In the genomic region with DNA sequence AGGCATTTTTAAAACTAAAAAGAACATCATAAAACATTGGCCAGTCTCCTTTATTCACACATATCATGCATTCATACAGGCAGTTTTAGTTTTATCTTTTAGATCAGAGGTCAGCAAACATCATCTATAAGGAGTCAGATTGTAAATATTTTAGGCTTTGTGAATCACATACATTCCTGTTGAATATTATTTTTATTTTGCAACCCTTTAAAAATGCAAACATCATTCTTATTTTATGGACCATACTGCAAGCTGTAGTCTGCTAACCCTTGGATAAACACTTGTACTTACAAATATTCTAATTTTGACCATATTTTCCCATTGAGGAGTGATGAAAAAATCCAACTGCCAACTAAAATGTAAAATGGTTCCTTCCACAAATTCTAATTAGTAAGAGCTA, we compare ENCODE assay signal across 30 cellular contexts.
"Had no signal": no experiment of that assay in that cellular context is flagged by ENCODE, and none has a peak within 500 bp of the region (broad histone marks: within the 10 kb centered on the region; RNA-seq: fewer than 3 reads in every experiment).

No MANE protein-coding gene starts in this region.

- H3K4me3 Mint-ChIP-seq: activated B cell treated with CpG ODN at 0.5 μM for 24 hours; activated CD4-positive, alpha-beta memory T cell treated with anti-CD3 and anti-CD28 coated beads for 36 hours; activated CD8-positive, alpha-beta memory T cell treated with anti-CD3 and anti-CD28 coated beads, Interleukin-2, amount 10 ng/mL, durations not matched to agents 7 days and 5 days; activated CD8-positive, alpha-beta T cell treated with anti-CD3 and anti-CD28 coated beads, Interleukin-2, amount 10 ng/mL, durations not matched to agents 7 days and 5 days; activated naive CD4-positive, alpha-beta T cell treated with anti-CD3 and anti-CD28 coated beads for 36 hours; activated naive CD4-positive, alpha-beta T cell treated with anti-CD3 and anti-CD28 coated beads, Interleukin-2, amount 50 U/mL, for 24 hours; activated naive CD8-positive, alpha-beta T cell treated with anti-CD3 and anti-CD28 coated beads for 36 hours; activated naive CD8-positive, alpha-beta T cell treated with anti-CD3 and anti-CD28 coated beads, Interleukin-2, amount 50 U/mL, for 24 hours; activated T-helper 1 cell treated with anti-CD3 and anti-CD28 coated beads, Interleukin-12 subunit alpha, Interleukin-12 subunit beta, Interleukin-2, Interleukin-4 antibody, amounts not matched to agents 30 ng/mL and 10 ng/mL and 1 ng/mL, durations not matched to agents 14 hours and 24 hours and 36 hours had no signal

- H3K4me1 Mint-ChIP-seq: activated B cell treated with CpG ODN at 0.5 μM for 24 hours; activated naive CD4-positive, alpha-beta T cell treated with anti-CD3 and anti-CD28 coated beads, Interleukin-2, amount 50 U/mL, for 24 hours; activated naive CD8-positive, alpha-beta T cell treated with anti-CD3 and anti-CD28 coated beads for 36 hours had no signal

- DNase-seq: activated B cell treated with CpG ODN at 0.5 μM for 24 hours; activated CD4-positive, alpha-beta memory T cell treated with anti-CD3 and anti-CD28 coated beads for 36 hours; activated CD4-positive, alpha-beta T cell treated with anti-CD3 and anti-CD28 coated beads for 48 hours; activated CD4-positive, alpha-beta T cell treated with anti-CD3 and anti-CD28 coated beads, Interleukin-2, amount 50 U/mL, for 1 hour; activated CD8-positive, alpha-beta memory T cell treated with anti-CD3 and anti-CD28 coated beads, Interleukin-2, amount 10 ng/mL, durations not matched to agents 7 days and 5 days; activated CD8-positive, alpha-beta memory T cell treated with anti-CD3 and anti-CD28 coated beads, Interleukin-2, amount 50 U/mL, for 4 hours; activated CD8-positive, alpha-beta T cell treated with anti-CD3 and anti-CD28 coated beads, Interleukin-2, amount 10 ng/mL, durations not matched to agents 7 days and 5 days; activated effector memory CD4-positive, alpha-beta T cell treated with anti-CD3 and anti-CD28 coated beads, Interleukin-2, amount 50 U/mL, for 16 hours; activated naive CD4-positive, alpha-beta T cell treated with anti-CD3 and anti-CD28 coated beads for 36 hours; activated naive CD8-positive, alpha-beta T cell treated with anti-CD3 and anti-CD28 coated beads for 36 hours; activated naive CD8-positive, alpha-beta T cell treated with anti-CD3 and anti-CD28 coated beads, Interleukin-2, amount 50 U/mL, for 24 hours; activated T-cell treated with anti-CD3 and anti-CD28 coated beads, Interleukin-2, amount 50 U/mL, for 1 hour; activated T-cell treated with anti-CD3 and anti-CD28 coated beads, Interleukin-2, amount 50 U/mL, for 48 hours; adrenal gland; amygdala; aorta; body of pancreas; caudate nucleus; cortex of kidney; effector CD8-positive, alpha-beta T cell; esophagus squamous epithelium; foreskin fibroblast; gastrocnemius medialis; glutamatergic neuron; heart left ventricle; hypothalamus; WERI-Rb-1 had no signal

- H3K4me3 ChIP-seq: adrenal gland, body of pancreas, esophagus squamous epithelium, gastrocnemius medialis, heart left ventricle had no signal

- H3K9me3 Mint-ChIP-seq: activated B cell treated with CpG ODN at 0.5 μM for 24 hours; activated CD4-positive, alpha-beta memory T cell treated with anti-CD3 and anti-CD28 coated beads for 36 hours; activated naive CD4-positive, alpha-beta T cell treated with anti-CD3 and anti-CD28 coated beads for 36 hours; activated naive CD4-positive, alpha-beta T cell treated with anti-CD3 and anti-CD28 coated beads, Interleukin-2, amount 50 U/mL, for 24 hours; activated naive CD8-positive, alpha-beta T cell treated with anti-CD3 and anti-CD28 coated beads for 36 hours; activated naive CD8-positive, alpha-beta T cell treated with anti-CD3 and anti-CD28 coated beads, Interleukin-2, amount 50 U/mL, for 24 hours; activated T-helper 1 cell treated with anti-CD3 and anti-CD28 coated beads, Interleukin-12 subunit alpha, Interleukin-12 subunit beta, Interleukin-2, Interleukin-4 antibody, amounts not matched to agents 30 ng/mL and 10 ng/mL and 1 ng/mL, durations not matched to agents 14 hours and 24 hours and 36 hours; activated T-helper 2 cell treated with anti-CD3 and anti-CD28 coated beads, Interferon-gamma antibody, Interleukin-2, Interleukin-4, amounts not matched to agents 10 μg/mL and 5 μg/mL and 100 μg/mL, durations not matched to agents 14 hours and 24 hours and 36 hours had no signal

- H3K27ac Mint-ChIP-seq: activated B cell treated with CpG ODN at 0.5 μM for 24 hours; activated CD4-positive, alpha-beta memory T cell treated with anti-CD3 and anti-CD28 coated beads for 36 hours; activated CD8-positive, alpha-beta memory T cell treated with anti-CD3 and anti-CD28 coated beads, Interleukin-2, amount 10 ng/mL, durations not matched to agents 7 days and 5 days; activated CD8-positive, alpha-beta T cell treated with anti-CD3 and anti-CD28 coated beads, Interleukin-2, amount 10 ng/mL, durations not matched to agents 7 days and 5 days; activated naive CD4-positive, alpha-beta T cell treated with anti-CD3 and anti-CD28 coated beads for 36 hours; activated naive CD4-positive, alpha-beta T cell treated with anti-CD3 and anti-CD28 coated beads, Interleukin-2, amount 50 U/mL, for 24 hours; activated naive CD8-positive, alpha-beta T cell treated with anti-CD3 and anti-CD28 coated beads for 36 hours; activated naive CD8-positive, alpha-beta T cell treated with anti-CD3 and anti-CD28 coated beads, Interleukin-2, amount 50 U/mL, for 24 hours; activated T-helper 1 cell treated with anti-CD3 and anti-CD28 coated beads, Interleukin-12 subunit alpha, Interleukin-12 subunit beta, Interleukin-2, Interleukin-4 antibody, amounts not matched to agents 30 ng/mL and 10 ng/mL and 1 ng/mL, durations not matched to agents 14 hours and 24 hours and 36 hours; activated T-helper 2 cell treated with anti-CD3 and anti-CD28 coated beads, Interferon-gamma antibody, Interleukin-2, Interleukin-4, amounts not matched to agents 10 μg/mL and 5 μg/mL and 100 μg/mL, durations not matched to agents 14 hours and 24 hours and 36 hours had no signal

- H3K27me3 Mint-ChIP-seq: activated B cell treated with CpG ODN at 0.5 μM for 24 hours; activated CD4-positive, alpha-beta memory T cell treated with anti-CD3 and anti-CD28 coated beads for 36 hours; activated CD8-positive, alpha-beta memory T cell treated with anti-CD3 and anti-CD28 coated beads, Interleukin-2, amount 10 ng/mL, durations not matched to agents 7 days and 5 days; activated naive CD4-positive, alpha-beta T cell treated with anti-CD3 and anti-CD28 coated beads, Interleukin-2, amount 50 U/mL, for 24 hours; activated naive CD8-positive, alpha-beta T cell treated with anti-CD3 and anti-CD28 coated beads for 36 hours; activated naive CD8-positive, alpha-beta T cell treated with anti-CD3 and anti-CD28 coated beads, Interleukin-2, amount 50 U/mL, for 24 hours had no signal
